8 cellular contexts compared by ENCODE assay signal in genomic region chr16:25111403-25112166, GRCh38. TPM values are rescaled to one million over a fixed set of nuclear protein-coding genes. Genes with fewer than 3 reads are reported as not detected.
DNase-seq lines count a peak whose midpoint lies in the region; ATAC-seq and TF ChIP-seq lines count a peak whose summit lies in the region.

LCMT1 (plus strand) TSS chr16:25111742; CDS start chr16:25111884, 142 bp downstream.

- peak within 1 kb of the TSS; percentile 55 for H3K4me3 ChIP-seq in RWPE2 (ENCODE audit: severe bottlenecking)
- H3K4me3 ChIP-seq in fibroblast of mammary gland (ENCODE audit: control insufficient read depth, low read depth, low read length): peak within 1 kb of the TSS; percentile 60

- no peaks in the 10 kb centered on the region for H3K9me3 Mint-ChIP-seq in activated T-helper 2 cell treated with anti-CD3 and anti-CD28 coated beads, Interferon-gamma antibody, Interleukin-2, Interleukin-4, amounts not matched to agents 10 μg/mL and 5 μg/mL and 100 μg/mL, durations not matched to agents 14 hours and 24 hours and 36 hours
- H3K9me3 Mint-ChIP-seq in naive thymus-derived CD8-positive, alpha-beta T cell: no peaks in the 10 kb centered on the region

- peak within 1 kb of the TSS; percentile 95 for H3K4me3 Mint-ChIP-seq in activated T-helper 2 cell treated with anti-CD3 and anti-CD28 coated beads, Interferon-gamma antibody, Interleukin-2, Interleukin-4, amounts not matched to agents 10 μg/mL and 5 μg/mL and 100 μg/mL, durations not matched to agents 14 hours and 24 hours and 36 hours (ENCODE audit: low read depth)
- H3K4me3 Mint-ChIP-seq in naive thymus-derived CD8-positive, alpha-beta T cell: peak within 1 kb of the TSS; percentile 92 to 99 (median 96)

- H3K36me3 Mint-ChIP-seq in activated T-helper 2 cell treated with anti-CD3 and anti-CD28 coated beads, Interferon-gamma antibody, Interleukin-2, Interleukin-4, amounts not matched to agents 10 μg/mL and 5 μg/mL and 100 μg/mL, durations not matched to agents 14 hours and 24 hours and 36 hours (ENCODE audit: low read depth): peaks cover 7% of the 10 kb centered on the region
- peaks cover 3 to 21% (median 4%) of the 10 kb centered on the region in 3 donors for H3K36me3 Mint-ChIP-seq in naive thymus-derived CD8-positive, alpha-beta T cell

- intact Hi-C loops in activated T-helper 2 cell treated with anti-CD3 and anti-CD28 coated beads, Interferon-gamma antibody, Interleukin-2, Interleukin-4, amounts not matched to agents 10 μg/mL and 5 μg/mL and 100 μg/mL, durations not matched to agents 14 hours and 24 hours and 36 hours (cut with micrococcal nuclease): loop anchor here (1.0 kb wide), 2 partner anchors 44 to 80 kb away; no protein-coding TSS in a partner anchor

- TF ChIP-seq CTCF in RWPE2 (IDR thresholded peaks at IDR 0.05; ENCODE audit: poor library complexity, severe bottlenecking): no peak
- TF ChIP-seq CTCF in fibroblast of mammary gland (conservative IDR thresholded peaks at IDR 0.05; ENCODE audit: control insufficient read depth, insufficient read depth, low read depth, low read length): no peak

- no peaks in the 10 kb centered on the region for H3K27me3 Mint-ChIP-seq in activated T-helper 2 cell treated with anti-CD3 and anti-CD28 coated beads, Interferon-gamma antibody, Interleukin-2, Interleukin-4, amounts not matched to agents 10 μg/mL and 5 μg/mL and 100 μg/mL, durations not matched to agents 14 hours and 24 hours and 36 hours (ENCODE audit: low read depth)
- H3K27me3 Mint-ChIP-seq in naive thymus-derived CD8-positive, alpha-beta T cell: no peaks in the 10 kb centered on the region

- H3K27me3 ChIP-seq in RWPE2 (ENCODE audit: insufficient read depth, poor library complexity, severe bottlenecking): no peaks in the 10 kb centered on the region

- peaks cover 15% of the 10 kb centered on the region for H3K4me1 ChIP-seq in RWPE2 (ENCODE audit: insufficient read depth, poor library complexity, severe bottlenecking)

- ATAC-seq in RWPE2 (ENCODE audit: low read depth): peak; percentile 87
- ATAC-seq in naive thymus-derived CD8-positive, alpha-beta T cell: peak; percentile 91 to 92

- DNase-seq in EH (ENCODE audit: low read depth): peak; percentile 99
- DNase-seq in H4 (ENCODE audit: low spot score): peak; percentile 97
- peak; percentile 95 for DNase-seq in LoVo (ENCODE audit: low spot score)
- DNase-seq in RWPE2 (ENCODE audit: low spot score): peak; percentile 88
- peak; percentile 91 for DNase-seq in activated T-helper 2 cell treated with anti-CD3 and anti-CD28 coated beads, Interferon-gamma antibody, Interleukin-2, Interleukin-4, amounts not matched to agents 10 μg/mL and 5 μg/mL and 100 μg/mL, durations not matched to agents 14 hours and 24 hours and 36 hours (ENCODE audit: low spot score)
- DNase-seq in fibroblast of mammary gland (ENCODE audit: low read depth): peak; percentile 98
- peak; percentile 79 to 96 (median 91) for DNase-seq in naive thymus-derived CD8-positive, alpha-beta T cell
- DNase-seq in stimulated activated naive CD4-positive, alpha-beta T cell (lab: John Stamatoyannopoulos, UW): peak; percentile 74 to 95 (median 90)

- H3K27ac Mint-ChIP-seq in activated T-helper 2 cell treated with anti-CD3 and anti-CD28 coated beads, Interferon-gamma antibody, Interleukin-2, Interleukin-4, amounts not matched to agents 10 μg/mL and 5 μg/mL and 100 μg/mL, durations not matched to agents 14 hours and 24 hours and 36 hours: peak within 1 kb of the TSS; percentile 98
- H3K27ac Mint-ChIP-seq in naive thymus-derived CD8-positive, alpha-beta T cell: peak within 1 kb of the TSS; percentile 76 to 96 (median 94)

- no peaks in the 10 kb centered on the region for H3K9me3 ChIP-seq in RWPE2 (ENCODE audit: severe bottlenecking)

- peak within 1 kb of the TSS; percentile 28 for H3K27ac ChIP-seq in RWPE2 (ENCODE audit: poor library complexity, severe bottlenecking)

- no peaks in the 10 kb centered on the region for H3K36me3 ChIP-seq in RWPE2 (ENCODE audit: low read depth)

- POLR2A ChIA-PET in naive thymus-derived CD8-positive, alpha-beta T cell (lab: Charles Lee): interaction anchor here (1.2 to 7.3 kb wide), 6 partner anchors 17 to 97 kb away, joined by 4 to 245 read pairs (median 10); partner anchors contain the start of gene ARHGAP17

- H3K4me1 Mint-ChIP-seq in activated T-helper 2 cell treated with anti-CD3 and anti-CD28 coated beads, Interferon-gamma antibody, Interleukin-2, Interleukin-4, amounts not matched to agents 10 μg/mL and 5 μg/mL and 100 μg/mL, durations not matched to agents 14 hours and 24 hours and 36 hours (ENCODE audit: low read depth): peaks cover 45% of the 10 kb centered on the region
- H3K4me1 Mint-ChIP-seq in naive thymus-derived CD8-positive, alpha-beta T cell: peaks cover 39 to 77% (median 68%) of the 10 kb centered on the region in 4 donors

RNA-seq across cellular contexts. Expression of gene LCMT1, which starts in this region (rescaled TPM):
- 32.1 and 59.9 TPM in 2 replicates for total RNA-seq in H4 (2014; rRNA removed; shearing (Covaris generic))
- total RNA-seq in activated T-helper 2 cell treated with anti-CD3 and anti-CD28 coated beads, Interferon-gamma antibody, Interleukin-2, Interleukin-4, amounts not matched to agents 10 μg/mL and 5 μg/mL and 100 μg/mL, durations not matched to agents 14 hours and 24 hours and 36 hours: 34.1 and 38.6 TPM in 2 replicates
- 10 to 100 TPM; 29.9 to 35.0 TPM for total RNA-seq in naive thymus-derived CD8-positive, alpha-beta T cell
- 10 to 100 TPM; 38.7 to 41.4 (median 40.6) TPM for polyA plus RNA-seq in naive thymus-derived CD8-positive, alpha-beta T cell

Comparison
In these comparisons a context has a peak if more than half of its experiments do, and no peak if none do; other contexts are left out.
1. Peak in every context shown above with its lines: DNase-seq, ATAC-seq, H3K4me3 ChIP-seq and H3K27ac ChIP-seq.